Comparison of ENCODE assay signal across 23 cellular contexts in the genomic region with DNA sequence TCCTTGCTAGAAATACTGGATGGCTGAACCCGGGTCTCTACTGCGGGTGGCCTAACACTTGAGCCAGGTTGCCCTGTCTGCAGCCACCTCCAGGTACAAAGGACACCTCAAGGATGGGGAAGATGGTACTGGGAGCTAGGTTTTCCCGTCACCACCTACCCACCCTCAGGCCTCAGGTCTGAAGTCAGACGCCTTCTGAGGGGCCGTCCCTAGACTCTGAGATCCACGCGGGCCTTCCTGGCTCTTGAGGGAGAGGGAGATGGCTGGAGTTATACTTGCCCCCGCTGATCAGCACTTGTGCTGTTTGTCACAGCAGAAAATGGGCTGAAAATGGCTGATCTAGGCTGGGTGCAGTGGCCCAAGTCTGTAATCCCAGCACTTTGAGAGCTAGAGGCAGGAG.
"Had no signal": no experiment of that assay in that cellular context is flagged by ENCODE, and none has a peak within 500 bp of the region (broad histone marks: within the 10 kb centered on the region; RNA-seq: fewer than 3 reads in every experiment).

No MANE protein-coding gene starts in this region.

- FAIRE-seq: small intestine, urothelium cell line had no signal

- H3K9me3 ChIP-seq: ovary, psoas muscle, right lobe of liver, sigmoid colon, stomach, thoracic aorta, thyroid gland, tibial nerve, upper lobe of left lung, vagina had no signal

- H3K79me2 ChIP-seq: parathyroid adenoma had no signal

- H3K4me3 ChIP-seq: ovary, psoas muscle, right lobe of liver, sigmoid colon, stomach, thoracic aorta, thyroid gland, tibial nerve, upper lobe of left lung, vagina had no signal

- DNase-seq: nephron progenitor cell; occipital lobe; ovary; right cardiac atrium; right lobe of liver; sigmoid colon; stimulated activated CD4-positive, alpha-beta T cell treated with anti-CD3 and anti-CD28 coated beads, Interleukin-15, amount 100 ng/mL, for 24 hours; stimulated activated CD4-positive, alpha-beta T cell treated with anti-CD3 and anti-CD28 coated beads, Interleukin-2, amount 100 ng/mL, for 24 hours; stimulated activated CD4-positive, alpha-beta T cell treated with anti-CD3 and anti-CD28 coated beads, Interleukin-2, amount 100 ng/mL, for 48 hours; stimulated activated CD4-positive, alpha-beta T cell treated with anti-CD3 and anti-CD28 coated beads, Interleukin-4, amount 100 ng/mL, for 24 hours; stimulated activated naive B cell treated with anti-CD40 and anti-IgM and Interleukin-4, amounts not matched to agents 10 μg/mL and 1 μg/mL and 100 μg/mL, for 72 hours; stimulated activated naive CD4-positive, alpha-beta T cell treated with Interleukin-2 at 50 U/mL for 16 hours; stomach; thyroid gland; upper lobe of left lung had no signal

- H3K36me3 ChIP-seq: ovary, right lobe of liver, sigmoid colon, stomach, thoracic aorta, thyroid gland, tibial nerve, upper lobe of left lung, vagina had no signal

- H3K27me3 ChIP-seq: ovary, right lobe of liver, sigmoid colon, stomach, thyroid gland, tibial nerve, upper lobe of left lung, vagina had no signal

- H3K9ac ChIP-seq: parathyroid adenoma had no signal

- H3K27ac ChIP-seq: ovary, parathyroid adenoma, psoas muscle, right lobe of liver, sigmoid colon, stomach, thoracic aorta, thyroid gland, tibial nerve, upper lobe of left lung, vagina had no signal

- ATAC-seq: right cardiac atrium; stimulated activated effector memory CD8-positive, alpha-beta T cell treated with anti-CD3 and anti-CD28 coated beads, Interleukin-12 subunit alpha, Interleukin-12 subunit beta, amount 100 ng/mL, for 72 hours; stimulated activated naive B cell treated with anti-CD40 and anti-IgM and Interleukin-4, amounts not matched to agents 10 μg/mL and 1 μg/mL and 100 μg/mL, for 72 hours had no signal

- H2AFZ ChIP-seq: parathyroid adenoma had no signal

- H3K4me1 ChIP-seq: parathyroid adenoma, psoas muscle, sigmoid colon, stomach, thyroid gland, tibial nerve, upper lobe of left lung, vagina had no signal
